ENCODE assay signal across 12 cellular contexts in the genomic region with DNA sequence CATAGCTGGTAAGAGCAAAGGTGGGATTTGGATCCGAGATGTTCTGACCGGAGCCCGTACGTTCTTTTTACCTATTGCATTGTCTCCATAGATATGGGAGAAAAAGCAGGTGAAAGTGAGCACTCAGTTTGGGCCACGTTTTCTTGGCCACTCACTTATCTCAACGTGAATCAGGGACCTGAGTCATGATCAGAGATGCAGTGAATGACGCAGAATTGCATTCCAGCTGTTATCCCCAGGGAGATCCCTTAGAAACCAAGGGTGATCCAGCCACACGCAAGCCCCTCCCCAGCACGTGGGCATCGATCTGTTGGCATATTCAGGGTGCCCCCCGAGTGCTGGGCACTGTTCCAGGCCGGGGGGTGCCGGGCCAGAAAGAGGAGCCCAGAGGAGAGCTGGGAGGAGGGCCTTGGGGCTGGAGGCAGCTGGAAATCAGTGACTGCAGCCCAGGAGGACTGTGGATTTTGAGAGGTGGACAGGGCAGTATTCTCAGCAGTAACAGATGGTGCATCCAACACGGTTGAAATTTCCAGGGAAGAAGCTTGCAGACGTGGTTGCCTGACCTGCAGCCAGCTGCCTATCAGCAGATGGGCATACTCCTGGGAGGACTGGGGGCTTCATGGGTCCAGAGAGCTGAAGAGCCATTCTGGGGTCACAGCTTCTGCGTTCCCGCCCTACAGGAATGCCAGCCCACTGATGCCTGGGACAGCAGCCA.
A peak's percentile ranks its signal among the peaks of the same experiment; 100 is the strongest.
DNase-seq lines count a peak whose midpoint lies in the region; ATAC-seq and TF ChIP-seq lines count a peak whose summit lies in the region.
"Had no signal": no experiment of that assay in that cellular context is flagged by ENCODE, and none has a peak within 500 bp of the region (broad histone marks: within the 10 kb centered on the region; RNA-seq: fewer than 3 reads in every experiment).

No MANE protein-coding gene starts in this region.

- TF ChIP-seq CTCF in astrocyte of the spinal cord (IDR thresholded peaks at IDR 0.05; ENCODE audit: low read depth, low read length): no peak
- TF ChIP-seq CTCF in ascending aorta (IDR thresholded peaks at IDR 0.05): no peak

- no peak overlapping the region for H2BK5ac ChIP-seq in mesendoderm (ENCODE audit: low read length)

- H3K23ac ChIP-seq in mesendoderm (ENCODE audit: low read length): no peak overlapping the region

- no peak overlapping the region for H3K56ac ChIP-seq in mesendoderm (ENCODE audit: low read length)

- H3K79me2 ChIP-seq in mesendoderm (ENCODE audit: control insufficient read depth, insufficient read depth, low read length): no peaks in the 10 kb centered on the region

- intact Hi-C loops in ascending aorta (cut with DNase I) (no loop called here), left cardiac atrium (cut with DNase I) (no loop called here)

- no peaks in the 10 kb centered on the region for H3K36me3 ChIP-seq in ascending aorta
- no peaks in the 10 kb centered on the region for H3K36me3 ChIP-seq in mesendoderm (ENCODE audit: control insufficient read depth, insufficient read depth, low read length)

- H3K27me3 ChIP-seq in ascending aorta (no peaks in the 10 kb centered on the region), mesendoderm (ENCODE audit: insufficient read depth, low read length, poor library complexity) (no peaks in the 10 kb centered on the region)

- H2BK15ac ChIP-seq in mesendoderm (replicated peaks; ENCODE audit: low read depth): no peak overlapping the region

- no peak overlapping the region for H2BK120ac ChIP-seq in mesendoderm (ENCODE audit: low read depth, low read length)

- no peaks in the 10 kb centered on the region for H3K4me1 ChIP-seq in ascending aorta
- no peaks in the 10 kb centered on the region for H3K4me1 ChIP-seq in mesendoderm (ENCODE audit: control insufficient read depth, low read depth, low read length)

- ATAC-seq in left cardiac atrium (no peak), HG03442 (IDR thresholded peaks at IDR 0.05; ENCODE audit: unreplicated experiment) (no peak)
- ATAC-seq: HCT116; stimulated activated naive CD8-positive, alpha-beta T cell treated with anti-CD3 and anti-CD28 coated beads, Interleukin-15, Interleukin-2, amounts not matched to agents 100 U/mL and 50 U/mL, for 24 hours had no signal

- in situ Hi-C loops in astrocyte of the spinal cord (cut with HindIII; ENCODE audit: low sequenced_read_pairs): no loop called here

- no peaks in the 10 kb centered on the region for H3K79me1 ChIP-seq in mesendoderm (ENCODE audit: low read length)

- no peak overlapping the region for H3K4ac ChIP-seq in mesendoderm (ENCODE audit: low read depth, low read length)

- no peak overlapping the region for H2AK5ac ChIP-seq in mesendoderm (ENCODE audit: low read length)

- no peak overlapping the region for H4K8ac ChIP-seq in mesendoderm (ENCODE audit: low read depth, low read length)

- H3K9me3 ChIP-seq in ascending aorta: no peaks in the 10 kb centered on the region

- no peak overlapping the region for H3K18ac ChIP-seq in mesendoderm (ENCODE audit: low read length)

- peak; percentile 88 for DNase-seq in COR-L47 (lab: John Stamatoyannopoulos, UW)
- DNase-seq in M059J (ENCODE audit: low read depth): peak; percentile 57
- peak; percentile 82 for DNase-seq in astrocyte of the spinal cord (ENCODE audit: low read depth, low spot score)
- peak; percentile 67 for DNase-seq in mesenteric fat pad (ENCODE audit: low spot score)
- DNase-seq in ascending aorta (ENCODE audit: low spot score in 2 of 2): no peak
- no peak for DNase-seq in left cardiac atrium
- DNase-seq in mesendoderm: no peak
- DNase-seq: NCI-H1105 treated with DMSO at 0.1 percent for 48 hours; SHP77; stimulated activated naive CD8-positive, alpha-beta T cell treated with anti-CD3 and anti-CD28 coated beads, Interleukin-15, Interleukin-2, amounts not matched to agents 100 U/mL and 50 U/mL, for 24 hours had no signal

- H3K27ac ChIP-seq in ascending aorta: no peak overlapping the region
- no peak overlapping the region for H3K27ac ChIP-seq in mesendoderm (ENCODE audit: low read depth, low read length)

- H3K4me2 ChIP-seq in mesendoderm (ENCODE audit: low read length): no peak overlapping the region

- no peak overlapping the region for H4K5ac ChIP-seq in mesendoderm (ENCODE audit: low read length)

- no CpG with 5 or more reads among the region's 17 CpGs for WGBS in mesendoderm (ENCODE audit: extremely low coverage, insufficient coverage, low lambda C conversion rate)

- no peak overlapping the region for H3K9ac ChIP-seq in mesendoderm (ENCODE audit: low read length)

- H3K4me3 ChIP-seq in astrocyte of the spinal cord (ENCODE audit: low read depth, low read length): no peak overlapping the region
- H3K4me3 ChIP-seq in ascending aorta: no peak overlapping the region
- no peak overlapping the region for H3K4me3 ChIP-seq in mesendoderm (ENCODE audit: low read length)

Comparison
In these comparisons a context has a peak if more than half of its experiments do, and no peak if none do; other contexts are left out.
1. DNase-seq: peak in COR-L47 (single experiment), M059J (single experiment), astrocyte of the spinal cord (single experiment) and mesenteric fat pad (single experiment); none in ascending aorta (0 of 2), left cardiac atrium (single experiment) and mesendoderm (single experiment).